16 cellular contexts compared by ENCODE assay signal in the genomic region with DNA sequence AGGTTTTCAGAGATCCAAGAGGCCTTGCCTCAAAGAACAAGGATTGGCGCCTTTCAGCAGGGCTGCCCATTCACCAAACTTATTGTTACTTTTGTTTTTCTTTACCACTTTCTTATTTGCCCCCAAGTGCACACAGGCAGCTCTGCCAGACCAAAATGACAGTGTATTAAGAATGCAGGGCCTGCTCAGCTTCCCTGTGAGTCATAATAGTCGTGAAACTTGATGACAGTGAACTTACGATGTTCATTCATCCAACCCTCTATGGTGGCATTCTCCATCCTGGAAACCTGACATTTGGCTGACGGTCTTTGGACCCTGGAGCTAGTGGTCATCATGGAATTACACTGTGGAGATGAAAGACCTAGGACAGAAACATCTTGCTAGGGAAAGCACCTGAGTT. TPM values are rescaled to one million over a fixed set of nuclear protein-coding genes. Genes with fewer than 3 reads are reported as not detected.
DNase-seq lines count a peak whose midpoint lies in the region; ATAC-seq and TF ChIP-seq lines count a peak whose summit lies in the region.
"Had no signal": no experiment of that assay in that cellular context is flagged by ENCODE, and none has a peak within 500 bp of the region (broad histone marks: within the 10 kb centered on the region; RNA-seq: fewer than 3 reads in every experiment).

No MANE protein-coding gene starts in this region.

- CTCF ChIA-PET in activated CD8-positive, alpha-beta memory T cell treated with anti-CD3 and anti-CD28 coated beads, Interleukin-2, amount 10 ng/mL, durations not matched to agents 7 days and 5 days (lab: Charles Lee), result no interaction called here

- no peaks in the 10 kb centered on the region for H4K20me1 ChIP-seq in KMS-11 (ENCODE audit: insufficient read depth)

- peaks cover 55% of the 10 kb centered on the region for H3K79me2 ChIP-seq in KMS-11 (ENCODE audit: insufficient read depth, low read depth)

- H3K4me2 ChIP-seq in KMS-11, result peak overlapping the region; percentile 95

- H3K9me3 ChIP-seq in testis, result no peaks in the 10 kb centered on the region
- no peaks in the 10 kb centered on the region for H3K9me3 ChIP-seq in right lobe of liver
- H3K9me3 ChIP-seq: thoracic aorta had no signal

- no peak overlapping the region for H3K9ac ChIP-seq in KMS-11

- no peak for DNase-seq in activated CD8-positive, alpha-beta memory T cell treated with anti-CD3 and anti-CD28 coated beads, Interleukin-2, amount 10 ng/mL, durations not matched to agents 7 days and 5 days
- no peak for DNase-seq in activated CD8-positive, alpha-beta memory T cell treated with anti-CD3 and anti-CD28 coated beads for 24 hours
- DNase-seq in testis (peak; percentile 47), putamen (ENCODE audit: low spot score) (no peak), right lobe of liver (no peak), 8988T (no peak)
- DNase-seq: activated CD4-positive, alpha-beta memory T cell treated with anti-CD3 and anti-CD28 coated beads, Interleukin-2, amount 10 ng/mL, durations not matched to agents 7 days and 5 days; activated naive CD4-positive, alpha-beta T cell treated with Interleukin-2 at 50 U/mL for 16 hours; endodermal cell; GF-D8; NCI-H187; NCI-H69 had no signal

- H3K36me3 ChIP-seq in KMS-11 (ENCODE audit: insufficient read depth) (0 out of 2 replicates have a peak, but pooled peaks cover 9% of the 10 kb centered on the region), testis (ENCODE audit: low read depth, missing control alignments) (no peaks in the 10 kb centered on the region), right lobe of liver (no peaks in the 10 kb centered on the region)
- H3K36me3 ChIP-seq: thoracic aorta had no signal

- H3K9me3 Mint-ChIP-seq in activated CD8-positive, alpha-beta memory T cell treated with anti-CD3 and anti-CD28 coated beads, Interleukin-2, amount 10 ng/mL, durations not matched to agents 7 days and 5 days (ENCODE audit: low read depth), result no peaks in the 10 kb centered on the region
- H3K9me3 Mint-ChIP-seq: activated CD4-positive, alpha-beta memory T cell treated with anti-CD3 and anti-CD28 coated beads, Interleukin-2, amount 10 ng/mL, durations not matched to agents 7 days and 5 days; endodermal cell had no signal

- H3K36me3 Mint-ChIP-seq in activated CD8-positive, alpha-beta memory T cell treated with anti-CD3 and anti-CD28 coated beads, Interleukin-2, amount 10 ng/mL, durations not matched to agents 7 days and 5 days, result no peaks in the 10 kb centered on the region

- H3K4me3 ChIP-seq in KMS-11 (IDR thresholded peaks at IDR 0.05; ENCODE audit: insufficient read depth, low read depth, low read length), result no peak overlapping the region
- no peak overlapping the region for H3K4me3 ChIP-seq in testis
- H3K4me3 ChIP-seq in right lobe of liver, result no peak overlapping the region
- H3K4me3 ChIP-seq: thoracic aorta had no signal

- H3K27me3 ChIP-seq in KMS-11 (ENCODE audit: insufficient read depth, low read depth), result no peaks in the 10 kb centered on the region
- H3K27me3 ChIP-seq in testis, result no peaks in the 10 kb centered on the region
- H3K27me3 ChIP-seq in right lobe of liver, result no peaks in the 10 kb centered on the region

- H3K27ac ChIP-seq in KMS-11 (peak overlapping the region; percentile 94; the same call in 1 of the 2 replicates), testis (no peak overlapping the region), right lobe of liver (no peak overlapping the region)
- H3K27ac ChIP-seq: thoracic aorta had no signal

- no peak overlapping the region for H3K27ac Mint-ChIP-seq in activated CD8-positive, alpha-beta memory T cell treated with anti-CD3 and anti-CD28 coated beads, Interleukin-2, amount 10 ng/mL, durations not matched to agents 7 days and 5 days
- H3K27ac Mint-ChIP-seq: activated CD4-positive, alpha-beta memory T cell treated with anti-CD3 and anti-CD28 coated beads, Interleukin-2, amount 10 ng/mL, durations not matched to agents 7 days and 5 days; endodermal cell had no signal

- peak; percentile 24 for ATAC-seq in activated CD8-positive, alpha-beta memory T cell treated with anti-CD3 and anti-CD28 coated beads, Interleukin-2, amount 10 ng/mL, durations not matched to agents 7 days and 5 days
- ATAC-seq in HG02798 (IDR thresholded peaks at IDR 0.05; ENCODE audit: poor library complexity, unreplicated experiment), result peak; percentile 28
- ATAC-seq in right lobe of liver, result no peak

- TF ChIP-seq POLR2A in testis (IDR thresholded peaks at IDR 0.05) (no peak), right lobe of liver (IDR thresholded peaks at IDR 0.05) (no peak)

- H3K27me3 Mint-ChIP-seq in activated CD8-positive, alpha-beta memory T cell treated with anti-CD3 and anti-CD28 coated beads, Interleukin-2, amount 10 ng/mL, durations not matched to agents 7 days and 5 days, result peaks cover 37% of the 10 kb centered on the region

- no peak overlapping the region for H3K4me3 Mint-ChIP-seq in activated CD8-positive, alpha-beta memory T cell treated with anti-CD3 and anti-CD28 coated beads, Interleukin-2, amount 10 ng/mL, durations not matched to agents 7 days and 5 days
- H3K4me3 Mint-ChIP-seq: activated CD4-positive, alpha-beta memory T cell treated with anti-CD3 and anti-CD28 coated beads, Interleukin-2, amount 10 ng/mL, durations not matched to agents 7 days and 5 days; endodermal cell had no signal

- 78 to 88% methylated on average over 4 of the region's 4 CpGs for WGBS in testis, 2 donors
- WGBS in right lobe of liver (ENCODE audit: insufficient coverage, low coverage, low lambda C conversion rate, missing lambda C conversion rate), result 75% methylated on average over 3 of the region's 4 CpGs

- H3K4me1 ChIP-seq in KMS-11 (ENCODE audit: low read depth, poor library complexity, severe bottlenecking) (peaks cover 99% of the 10 kb centered on the region), testis (no peaks in the 10 kb centered on the region), right lobe of liver (peaks cover 0 to 38% (median 14%) of the 10 kb centered on the region in 4 donors)

- H3K4me1 Mint-ChIP-seq in activated CD8-positive, alpha-beta memory T cell treated with anti-CD3 and anti-CD28 coated beads, Interleukin-2, amount 10 ng/mL, durations not matched to agents 7 days and 5 days, result peaks cover 37% of the 10 kb centered on the region
- H3K4me1 Mint-ChIP-seq: endodermal cell had no signal

- intact Hi-C loops in testis (cut with DNase I; ENCODE audit: low total_unique reads) (no loop called here), right lobe of liver (cut with DNase I) (no loop called here)

- H2AFZ ChIP-seq in KMS-11 (ENCODE audit: low read depth), result no peak overlapping the region

- TF ChIP-seq CTCF in KMS-11 (conservative IDR thresholded peaks at IDR 0.05; ENCODE audit: low read depth, low read length), result no peak
- no peak for TF ChIP-seq CTCF in testis (IDR thresholded peaks at IDR 0.05)
- no peak for TF ChIP-seq CTCF in right lobe of liver (IDR thresholded peaks at IDR 0.05)

RNA-seq across cellular contexts. Expression of gene UBE2QL1, which starts 44.3 kb away (rescaled TPM):
- under 1 TPM in 1 of 2 experiments, not detected in 1; 0.35 TPM for total RNA-seq in activated CD8-positive, alpha-beta memory T cell treated with anti-CD3 and anti-CD28 coated beads, Interleukin-2, amount 10 ng/mL, durations not matched to agents 7 days and 5 days
- 1 to 10 TPM; 1.9 to 3.2 TPM for total RNA-seq in testis
- polyA plus RNA-seq in testis (ENCODE audit: insufficient read depth, low read depth, low replicate concordance), result 2.0 TPM
- total RNA-seq in right lobe of liver, result under 1 TPM; 0.20 to 0.74 (median 0.54) TPM
- total RNA-seq: osteocyte had no signal

Comparison
In these comparisons a context has a peak if more than half of its experiments do, and no peak if none do; other contexts are left out.
1. ATAC-seq: peak in activated CD8-positive, alpha-beta memory T cell treated with anti-CD3 and anti-CD28 coated beads, Interleukin-2, amount 10 ng/mL, durations not matched to agents 7 days and 5 days (single experiment) and HG02798 (single experiment); none in right lobe of liver (0 of 4).